ENCODE assay signal across 1 cellular context in genomic region chr9:121545875-121546423, GRCh38.
TF ChIP-seq lines count a peak whose summit lies in the region.

No MANE protein-coding gene starts in this region.

TF ChIP-seq in HepG2, 621 proteins besides CTCF, POLR2A, EP300 and RAD21 (continued from another document):
- peak; percentile 62 for TF ChIP-seq PATZ1 (CRISPR knock-in tag; IDR thresholded peaks at IDR 0.05)
- peak; percentile 17; the same call in 1 of the 2 replicates for TF ChIP-seq ELF1 (CRISPR knock-in tag; IDR thresholded peaks at IDR 0.05)
- TF ChIP-seq FOXK1 (CRISPR knock-in tag; IDR thresholded peaks at IDR 0.05; ENCODE audit: borderline replicate concordance, low read depth): no peak
- no peak for TF ChIP-seq ELK4 (CRISPR knock-in tag; IDR thresholded peaks at IDR 0.05; ENCODE audit: borderline replicate concordance)
